Comparison of ENCODE assay signal across 8 cellular contexts in the genomic region with DNA sequence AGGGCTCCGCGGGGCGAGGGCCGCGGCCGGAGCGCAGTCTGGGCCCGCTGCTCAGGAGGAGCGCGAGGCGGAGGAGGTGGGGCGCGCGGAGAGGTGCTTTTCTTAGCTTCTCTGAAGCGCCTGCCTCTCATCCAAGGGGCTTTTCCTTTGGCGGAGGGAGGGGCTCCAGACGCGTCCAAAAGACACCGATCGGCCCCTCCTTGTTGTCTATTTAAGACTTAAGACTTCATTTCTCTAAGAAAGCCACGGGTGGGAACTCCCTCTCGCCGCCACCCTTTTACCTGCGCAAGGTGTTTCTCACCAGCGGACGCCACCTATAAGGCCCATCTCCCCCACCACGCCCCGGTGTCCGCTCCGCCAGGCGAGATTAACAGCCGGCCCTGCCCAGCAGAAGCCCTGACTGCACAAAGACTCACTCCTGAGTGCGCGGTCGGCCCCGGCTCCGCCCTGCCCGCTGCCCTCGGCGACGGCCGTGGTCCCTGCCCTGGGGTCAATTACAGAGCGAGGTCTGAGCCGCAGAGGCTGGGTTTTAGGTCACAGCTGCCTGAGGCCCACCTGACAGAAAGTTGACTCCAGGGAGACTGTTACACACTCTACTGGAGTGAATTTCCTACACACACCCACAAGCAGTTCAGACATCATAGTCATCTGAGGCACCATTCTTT.
DNase-seq lines count a peak whose midpoint lies in the region; ATAC-seq and TF ChIP-seq lines count a peak whose summit lies in the region.

DSC2 (minus strand) TSS at position 402 of the 665 bp plus-strand sequence. CDS start 450 bp downstream, outside the sequence.

- peaks cover 0 to 11% of the 10 kb centered on the region in 2 donors for H3K4me1 ChIP-seq in muscle layer of duodenum (ENCODE audit: control insufficient read depth in 1 of 2, insufficient read depth in 2 of 2, low read length in 2 of 2)

- H3K36me3 ChIP-seq in muscle layer of duodenum (ENCODE audit: control insufficient read depth in 1 of 2, insufficient read depth in 2 of 2, low read length in 2 of 2) = no peaks in the 10 kb centered on the region

- peak within 1 kb of the TSS; percentile 92 for H3K27ac ChIP-seq in C4-2B
- peak within 1 kb of the TSS; percentile 39 for H3K27ac ChIP-seq in muscle layer of duodenum (ENCODE audit: low read length)

- DNase-seq in NCI-H1105 treated with DMSO at 0.1 percent for 48 hours (lab: John Stamatoyannopoulos, UW) (peak; percentile 74), epithelial cell of esophagus (ENCODE audit: low read depth) (peak; percentile 83), MV-4-11 (lab: John Stamatoyannopoulos, UW) (no peak), EL (no peak), RKO (ENCODE audit: low spot score) (no peak)

- no peaks in the 10 kb centered on the region for H3K9me3 ChIP-seq in muscle layer of duodenum (ENCODE audit: control insufficient read depth in 1 of 2, low read length in 2 of 2)

- H3K27me3 ChIP-seq in muscle layer of duodenum (ENCODE audit: low read depth, low read length) = no peaks in the 10 kb centered on the region

- TF ChIP-seq CTCF in C4-2B (conservative IDR thresholded peaks at IDR 0.05) (no peak; the same call in 1 of the 2 replicates), epithelial cell of esophagus (IDR thresholded peaks at IDR 0.05; ENCODE audit: insufficient read depth, low read depth, low read length, missing control alignments) (no peak)

- peak within 1 kb of the TSS; percentile 80 for H3K4me3 ChIP-seq in epithelial cell of esophagus (ENCODE audit: low read length)
- H3K4me3 ChIP-seq in muscle layer of duodenum (ENCODE audit: low read depth in 1 of 2, low read length in 2 of 2) = peak within 1 kb of the TSS; percentile 55 to 78

- no peak for ATAC-seq in GM21786 (IDR thresholded peaks at IDR 0.05; ENCODE audit: unreplicated experiment)

Comparison
In these comparisons a context has a peak if more than half of its experiments do, and no peak if none do; other contexts are left out.
1. DNase-seq: peak in NCI-H1105 treated with DMSO at 0.1 percent for 48 hours (single experiment) and epithelial cell of esophagus (single experiment); none in MV-4-11 (single experiment), EL (single experiment) and RKO (single experiment).